ENCODE assay signal across 15 cellular contexts in the genomic region with DNA sequence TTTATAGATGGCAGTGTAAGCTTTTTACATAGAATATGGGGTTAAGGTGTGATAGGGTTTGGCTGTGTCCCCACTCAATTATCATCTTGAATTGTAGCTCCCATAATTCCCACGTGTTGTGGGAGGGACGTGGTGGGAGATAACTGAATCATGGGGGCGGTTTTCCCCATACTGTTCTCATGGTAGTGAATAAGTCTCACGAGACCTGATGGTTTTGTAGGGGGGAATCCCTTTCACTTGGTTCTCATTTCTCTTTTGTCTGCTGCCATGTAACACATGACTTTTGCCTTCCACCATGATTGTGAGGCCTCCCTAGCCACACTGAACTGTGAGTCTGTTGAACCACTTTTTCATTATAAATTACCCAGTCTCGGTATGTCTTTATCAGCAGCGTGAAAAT.
DNase-seq lines count a peak whose midpoint lies in the region; ATAC-seq lines count a peak whose summit lies in the region.
"Had no signal": no experiment of that assay in that cellular context is flagged by ENCODE, and none has a peak within 500 bp of the region (broad histone marks: within the 10 kb centered on the region; RNA-seq: fewer than 3 reads in every experiment).

No MANE protein-coding gene starts in this region.

- H3K27me3 Mint-ChIP-seq in activated T-cell treated with anti-CD3 and anti-CD28 coated beads, Interleukin-2, amount 50 U/mL, for 72 hours (ENCODE audit: low read depth): no peaks in the 10 kb centered on the region
- H3K27me3 Mint-ChIP-seq in activated T-cell treated with anti-CD3 and anti-CD28 coated beads, Interleukin-2, amount 50 U/mL, for 24 hours: no peaks in the 10 kb centered on the region
- H3K27me3 Mint-ChIP-seq in CD4-positive, alpha-beta memory T cell: no peaks in the 10 kb centered on the region
- no peaks in the 10 kb centered on the region for H3K27me3 Mint-ChIP-seq in T-helper 17 cell
- no peaks in the 10 kb centered on the region for H3K27me3 Mint-ChIP-seq in naive thymus-derived CD8-positive, alpha-beta T cell

- POLR2A ChIA-PET in CD4-positive, alpha-beta memory T cell (lab: Charles Lee; ENCODE audit: partially characterized antibody): interaction anchor here (0.6 to 13.2 kb wide), 12 partner anchors 8 to 291 kb away, joined by 3 to 411 read pairs (median 8); partner anchors contain the start of gene B3GALT2
- POLR2A ChIA-PET in naive thymus-derived CD8-positive, alpha-beta T cell (lab: Charles Lee): interaction anchor here (0.6 to 1.3 kb wide), 5 partner anchors 10 to 58 kb away, joined by 3 to 4 read pairs (median 3); no protein-coding TSS in a partner anchor

- peaks cover 16 to 23% of the 10 kb centered on the region in 2 donors for H3K36me3 Mint-ChIP-seq in activated T-cell treated with anti-CD3 and anti-CD28 coated beads, Interleukin-2, amount 50 U/mL, for 72 hours (ENCODE audit: insufficient read depth in 2 of 2)
- peaks cover 36% of the 10 kb centered on the region for H3K36me3 Mint-ChIP-seq in activated T-cell treated with anti-CD3 and anti-CD28 coated beads, Interleukin-2, amount 50 U/mL, for 24 hours (ENCODE audit: low read depth)
- H3K36me3 Mint-ChIP-seq in CD4-positive, alpha-beta memory T cell: peaks cover 49 to 72% of the 10 kb centered on the region in 2 donors
- H3K36me3 Mint-ChIP-seq in T-helper 17 cell (ENCODE audit: low read depth): peaks cover 6% of the 10 kb centered on the region
- peaks cover 0 to 49% (median 40%) of the 10 kb centered on the region in 3 donors for H3K36me3 Mint-ChIP-seq in naive thymus-derived CD8-positive, alpha-beta T cell

- no peak overlapping the region for H3K4me3 ChIP-seq in CD4-positive, alpha-beta memory T cell (ENCODE audit: low read length in 2 of 2)
- H3K4me3 ChIP-seq: A549 had no signal

- no peak overlapping the region for H3K27ac ChIP-seq in CD4-positive, alpha-beta memory T cell (ENCODE audit: low read depth, low read length)
- H3K27ac ChIP-seq: A549, KMS-11 had no signal

- no peak for ATAC-seq in activated T-cell treated with anti-CD3 and anti-CD28 coated beads, Interleukin-2, amount 50 U/mL, for 72 hours (replicated peaks in 1 of 2)
- no peak for ATAC-seq in T-helper 17 cell
- ATAC-seq in naive thymus-derived CD8-positive, alpha-beta T cell: no peak
- ATAC-seq: A549 had no signal

- H3K27ac Mint-ChIP-seq in activated T-cell treated with anti-CD3 and anti-CD28 coated beads, Interleukin-2, amount 50 U/mL, for 72 hours: peak overlapping the region; percentile 38
- no peak overlapping the region for H3K27ac Mint-ChIP-seq in activated T-cell treated with anti-CD3 and anti-CD28 coated beads, Interleukin-2, amount 50 U/mL, for 24 hours
- peak overlapping the region; percentile 44 to 92 (median 73) for H3K27ac Mint-ChIP-seq in CD4-positive, alpha-beta memory T cell
- H3K27ac Mint-ChIP-seq in T-helper 17 cell: peak overlapping the region; percentile 98
- peak overlapping the region in 7 of 10 donors; percentile 3 to 96 (median 48) for H3K27ac Mint-ChIP-seq in naive thymus-derived CD8-positive, alpha-beta T cell

- no peaks in the 10 kb centered on the region for H3K27me3 ChIP-seq in CD4-positive, alpha-beta memory T cell (ENCODE audit: insufficient read depth, low read length)

- CTCF ChIA-PET in CD4-positive, alpha-beta memory T cell (lab: Charles Lee; ENCODE audit: partially characterized antibody): interaction anchor here (0.8 to 1.4 kb wide), 6 partner anchors 8 to 279 kb away, joined by 3 to 7 read pairs (median 4); no protein-coding TSS in a partner anchor

- no peak for DNase-seq in activated T-cell treated with anti-CD3 and anti-CD28 coated beads, Interleukin-2, amount 50 U/mL, for 72 hours
- DNase-seq in activated T-cell treated with anti-CD3 and anti-CD28 coated beads, Interleukin-2, amount 50 U/mL, for 24 hours: no peak
- no peak for DNase-seq in CD4-positive, alpha-beta memory T cell
- no peak for DNase-seq in T-helper 17 cell
- DNase-seq in naive thymus-derived CD8-positive, alpha-beta T cell: no peak
- no peak for DNase-seq in NOMO-1 (lab: John Stamatoyannopoulos, UW; ENCODE audit: unreplicated experiment in 2 of 2)
- DNase-seq in CD1c-positive myeloid dendritic cell (ENCODE audit: extremely low spot score): no peak
- DNase-seq: DND-41, MV-4-11, NCI-H1694 treated with DMSO at 0.1 percent for 48 hours, NCI-H748 treated with DMSO at 0.1 percent for 48 hours, RPMI8226, SHP77 treated with DMSO at 0.1 percent for 48 hours had no signal

- peaks cover 15 to 18% of the 10 kb centered on the region in 2 donors for H3K9me3 Mint-ChIP-seq in activated T-cell treated with anti-CD3 and anti-CD28 coated beads, Interleukin-2, amount 50 U/mL, for 72 hours
- peaks cover 43% of the 10 kb centered on the region for H3K9me3 Mint-ChIP-seq in activated T-cell treated with anti-CD3 and anti-CD28 coated beads, Interleukin-2, amount 50 U/mL, for 24 hours
- peaks cover 13 to 73% (median 35%) of the 10 kb centered on the region in 8 donors for H3K9me3 Mint-ChIP-seq in CD4-positive, alpha-beta memory T cell
- peaks cover 10 to 52% (median 30%) of the 10 kb centered on the region in 9 donors for H3K9me3 Mint-ChIP-seq in naive thymus-derived CD8-positive, alpha-beta T cell

- no peak overlapping the region for H3K4me3 Mint-ChIP-seq in activated T-cell treated with anti-CD3 and anti-CD28 coated beads, Interleukin-2, amount 50 U/mL, for 72 hours
- no peak overlapping the region for H3K4me3 Mint-ChIP-seq in activated T-cell treated with anti-CD3 and anti-CD28 coated beads, Interleukin-2, amount 50 U/mL, for 24 hours
- peak overlapping the region in 2 of 8 donors; percentile 40 to 74 for H3K4me3 Mint-ChIP-seq in CD4-positive, alpha-beta memory T cell
- no peak overlapping the region for H3K4me3 Mint-ChIP-seq in T-helper 17 cell
- H3K4me3 Mint-ChIP-seq in naive thymus-derived CD8-positive, alpha-beta T cell: no peak overlapping the region

- H3K4me1 Mint-ChIP-seq in activated T-cell treated with anti-CD3 and anti-CD28 coated beads, Interleukin-2, amount 50 U/mL, for 72 hours (ENCODE audit: low read depth): peaks cover 50% of the 10 kb centered on the region
- H3K4me1 Mint-ChIP-seq in activated T-cell treated with anti-CD3 and anti-CD28 coated beads, Interleukin-2, amount 50 U/mL, for 24 hours (ENCODE audit: low read depth): peaks cover 68% of the 10 kb centered on the region
- peaks cover 49 to 87% (median 63%) of the 10 kb centered on the region in 4 donors for H3K4me1 Mint-ChIP-seq in CD4-positive, alpha-beta memory T cell
- H3K4me1 Mint-ChIP-seq in T-helper 17 cell: peaks cover 22% of the 10 kb centered on the region
- H3K4me1 Mint-ChIP-seq in naive thymus-derived CD8-positive, alpha-beta T cell: peaks cover 33 to 74% (median 63%) of the 10 kb centered on the region in 4 donors

- H3K4me1 ChIP-seq in CD4-positive, alpha-beta memory T cell (ENCODE audit: insufficient read depth, low read length): peaks cover 69% of the 10 kb centered on the region
- H3K4me1 ChIP-seq: A549 had no signal

- no peaks in the 10 kb centered on the region for H3K36me3 ChIP-seq in CD4-positive, alpha-beta memory T cell (ENCODE audit: insufficient read depth, low read length)

- H3K9me3 ChIP-seq in CD4-positive, alpha-beta memory T cell (ENCODE audit: control insufficient read depth in 1 of 2, low read length in 2 of 2): no peaks in the 10 kb centered on the region
- H3K9me3 ChIP-seq in T-helper 17 cell (ENCODE audit: control insufficient read depth, low read length, poor library complexity, severe bottlenecking): no peaks in the 10 kb centered on the region
- H3K9me3 ChIP-seq: A549 had no signal

- intact Hi-C loops in CD4-positive, alpha-beta memory T cell (cut with micrococcal nuclease): loop anchor here (5.0 to 10.0 kb wide), 3 partner anchors 41 to 672 kb away; partner anchors contain the start of gene RGS2
